1 cellular context compared by ENCODE assay signal in the genomic region with DNA sequence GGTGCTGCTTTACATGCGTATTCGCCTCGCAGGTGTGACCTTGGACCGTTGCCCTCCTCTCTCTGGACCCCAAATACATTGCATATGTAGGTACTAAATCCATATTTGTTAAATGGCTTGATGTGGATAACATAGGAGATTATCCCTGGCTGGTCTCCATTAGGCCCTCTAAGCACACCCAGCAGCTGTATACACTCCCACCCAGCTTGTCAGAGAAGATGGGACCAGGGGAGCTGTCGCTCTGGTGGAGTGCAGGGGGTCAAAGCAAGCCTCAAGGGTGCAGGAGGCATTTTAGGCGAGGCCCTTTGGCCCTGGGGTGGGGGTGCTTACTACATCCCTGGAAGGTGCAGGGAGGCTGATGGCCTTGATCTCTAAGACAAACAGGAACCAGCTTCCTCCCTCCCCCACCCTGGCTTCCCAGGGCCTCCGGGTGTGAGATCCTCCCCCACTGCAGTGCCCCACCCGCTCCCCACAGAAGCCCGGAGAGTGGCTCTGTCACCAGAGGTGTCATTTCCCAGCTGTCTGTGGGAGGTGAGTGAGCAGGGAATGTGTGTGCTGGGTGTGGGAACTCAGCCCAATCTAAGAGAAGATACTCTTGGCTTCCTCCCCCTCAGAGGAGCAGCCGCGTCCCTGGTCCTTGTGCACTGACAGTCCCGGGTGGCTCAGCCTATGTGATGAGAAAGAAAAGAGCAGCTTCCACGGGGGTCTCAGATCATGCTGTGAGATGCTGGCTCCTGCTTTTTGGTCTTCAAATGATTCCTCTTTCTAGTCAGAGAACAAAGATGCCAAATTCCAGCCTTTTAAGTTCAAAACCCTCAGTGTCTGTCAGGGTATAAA.
TF ChIP-seq lines count a peak whose summit lies in the region.

No MANE protein-coding gene starts in this region.

TF ChIP-seq in HepG2, 621 proteins besides CTCF, POLR2A, EP300 and RAD21 (continued from another document and continues in another):
- peak; percentile 53 for TF ChIP-seq FOXA3 (CRISPR knock-in tag; IDR thresholded peaks at IDR 0.05)
- TF ChIP-seq ZNF850 (CRISPR knock-in tag; conservative IDR thresholded peaks at IDR 0.05), result no peak
- TF ChIP-seq SIN3A (IDR thresholded peaks at IDR 0.05; ENCODE audit: borderline replicate concordance, low read depth, low read length), result peak; percentile 61; the same call in 1 of the 2 replicates
- TF ChIP-seq ZKSCAN5 (CRISPR knock-in tag; IDR thresholded peaks at IDR 0.05), result no peak
- 0 out of 2 replicates have a peak, but pooled peaks have one; percentile 35 for TF ChIP-seq MED1 (CRISPR knock-in tag; IDR thresholded peaks at IDR 0.05)
- TF ChIP-seq, protein P1, sequence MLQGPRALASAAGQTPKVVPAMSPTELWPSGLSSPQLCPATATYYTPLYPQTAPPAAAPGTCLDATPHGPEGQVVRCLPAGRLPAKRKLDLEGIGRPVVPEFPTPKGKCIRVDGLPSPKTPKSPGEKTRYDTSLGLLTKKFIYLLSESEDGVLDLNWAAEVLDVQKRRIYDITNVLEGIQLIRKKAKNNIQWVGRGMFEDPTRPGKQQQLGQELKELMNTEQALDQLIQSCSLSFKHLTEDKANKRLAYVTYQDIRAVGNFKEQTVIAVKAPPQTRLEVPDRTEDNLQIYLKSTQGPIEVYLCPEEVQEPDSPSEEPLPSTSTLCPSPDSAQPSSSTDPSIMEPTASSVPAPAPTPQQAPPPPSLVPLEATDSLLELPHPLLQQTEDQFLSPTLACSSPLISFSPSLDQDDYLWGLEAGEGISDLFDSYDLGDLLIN (CRISPR knock-in tag; IDR thresholded peaks at IDR 0.05; ENCODE audit: borderline replicate concordance), result no peak
- TF ChIP-seq, protein P2, sequence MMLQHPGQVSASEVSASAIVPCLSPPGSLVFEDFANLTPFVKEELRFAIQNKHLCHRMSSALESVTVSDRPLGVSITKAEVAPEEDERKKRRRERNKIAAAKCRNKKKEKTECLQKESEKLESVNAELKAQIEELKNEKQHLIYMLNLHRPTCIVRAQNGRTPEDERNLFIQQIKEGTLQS (CRISPR knock-in tag; IDR thresholded peaks at IDR 0.05), result peak; percentile 21; the same call in 1 of the 2 replicates
- no peak for TF ChIP-seq REXO4 (CRISPR knock-in tag; IDR thresholded peaks at IDR 0.05; ENCODE audit: borderline replicate concordance)
- no peak for TF ChIP-seq NFKBIZ (CRISPR knock-in tag; IDR thresholded peaks at IDR 0.05)
- no peak for TF ChIP-seq ZNF251 (CRISPR knock-in tag; IDR thresholded peaks at IDR 0.05)
- TF ChIP-seq ZFP36L1 (CRISPR knock-in tag; IDR thresholded peaks at IDR 0.05), result no peak
- TF ChIP-seq ZBTB7A (CRISPR knock-in tag; IDR thresholded peaks at IDR 0.05), result no peak
- no peak for TF ChIP-seq ARID2 (CRISPR knock-in tag; IDR thresholded peaks at IDR 0.05; ENCODE audit: borderline replicate concordance)
- no peak for TF ChIP-seq KDM5B (CRISPR knock-in tag; IDR thresholded peaks at IDR 0.05; ENCODE audit: borderline replicate concordance)
- TF ChIP-seq KDM4B (CRISPR knock-in tag; IDR thresholded peaks at IDR 0.05), result no peak
- no peak for TF ChIP-seq ZNF709 (CRISPR knock-in tag; IDR thresholded peaks at IDR 0.05)
- no peak for TF ChIP-seq ZNF12 (CRISPR knock-in tag; IDR thresholded peaks at IDR 0.05)
- TF ChIP-seq PAX8 (CRISPR knock-in tag; IDR thresholded peaks at IDR 0.05; ENCODE audit: borderline replicate concordance), result no peak
- TF ChIP-seq SP5 (CRISPR knock-in tag; IDR thresholded peaks at IDR 0.05; ENCODE audit: borderline replicate concordance, low read depth), result 0 out of 2 replicates have a peak, but pooled peaks have one; percentile 28
- no peak for TF ChIP-seq MIER2 (CRISPR knock-in tag; IDR thresholded peaks at IDR 0.05)
- no peak for TF ChIP-seq TARDBP (CRISPR knock-in tag; IDR thresholded peaks at IDR 0.05)
- no peak for TF ChIP-seq ZNF263 (CRISPR knock-in tag; IDR thresholded peaks at IDR 0.05)
- TF ChIP-seq ZNF441 (CRISPR knock-in tag; IDR thresholded peaks at IDR 0.05; ENCODE audit: borderline replicate concordance), result no peak
- TF ChIP-seq, protein P3, sequence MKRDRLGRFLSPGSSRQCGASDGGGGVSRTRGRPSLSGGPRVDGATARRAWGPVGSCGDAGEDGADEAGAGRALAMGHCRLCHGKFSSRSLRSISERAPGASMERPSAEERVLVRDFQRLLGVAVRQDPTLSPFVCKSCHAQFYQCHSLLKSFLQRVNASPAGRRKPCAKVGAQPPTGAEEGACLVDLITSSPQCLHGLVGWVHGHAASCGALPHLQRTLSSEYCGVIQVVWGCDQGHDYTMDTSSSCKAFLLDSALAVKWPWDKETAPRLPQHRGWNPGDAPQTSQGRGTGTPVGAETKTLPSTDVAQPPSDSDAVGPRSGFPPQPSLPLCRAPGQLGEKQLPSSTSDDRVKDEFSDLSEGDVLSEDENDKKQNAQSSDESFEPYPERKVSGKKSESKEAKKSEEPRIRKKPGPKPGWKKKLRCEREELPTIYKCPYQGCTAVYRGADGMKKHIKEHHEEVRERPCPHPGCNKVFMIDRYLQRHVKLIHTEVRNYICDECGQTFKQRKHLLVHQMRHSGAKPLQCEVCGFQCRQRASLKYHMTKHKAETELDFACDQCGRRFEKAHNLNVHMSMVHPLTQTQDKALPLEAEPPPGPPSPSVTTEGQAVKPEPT (CRISPR knock-in tag; IDR thresholded peaks at IDR 0.05; ENCODE audit: low read depth), result no peak
- no peak for TF ChIP-seq FOXM1 (CRISPR knock-in tag; IDR thresholded peaks at IDR 0.05)
- TF ChIP-seq ZNF678 (CRISPR knock-in tag; IDR thresholded peaks at IDR 0.05), result no peak
- TF ChIP-seq, protein P4, sequence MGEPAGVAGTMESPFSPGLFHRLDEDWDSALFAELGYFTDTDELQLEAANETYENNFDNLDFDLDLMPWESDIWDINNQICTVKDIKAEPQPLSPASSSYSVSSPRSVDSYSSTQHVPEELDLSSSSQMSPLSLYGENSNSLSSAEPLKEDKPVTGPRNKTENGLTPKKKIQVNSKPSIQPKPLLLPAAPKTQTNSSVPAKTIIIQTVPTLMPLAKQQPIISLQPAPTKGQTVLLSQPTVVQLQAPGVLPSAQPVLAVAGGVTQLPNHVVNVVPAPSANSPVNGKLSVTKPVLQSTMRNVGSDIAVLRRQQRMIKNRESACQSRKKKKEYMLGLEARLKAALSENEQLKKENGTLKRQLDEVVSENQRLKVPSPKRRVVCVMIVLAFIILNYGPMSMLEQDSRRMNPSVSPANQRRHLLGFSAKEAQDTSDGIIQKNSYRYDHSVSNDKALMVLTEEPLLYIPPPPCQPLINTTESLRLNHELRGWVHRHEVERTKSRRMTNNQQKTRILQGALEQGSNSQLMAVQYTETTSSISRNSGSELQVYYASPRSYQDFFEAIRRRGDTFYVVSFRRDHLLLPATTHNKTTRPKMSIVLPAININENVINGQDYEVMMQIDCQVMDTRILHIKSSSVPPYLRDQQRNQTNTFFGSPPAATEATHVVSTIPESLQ (CRISPR knock-in tag; conservative IDR thresholded peaks at IDR 0.05), result no peak
- TF ChIP-seq, protein P5, sequence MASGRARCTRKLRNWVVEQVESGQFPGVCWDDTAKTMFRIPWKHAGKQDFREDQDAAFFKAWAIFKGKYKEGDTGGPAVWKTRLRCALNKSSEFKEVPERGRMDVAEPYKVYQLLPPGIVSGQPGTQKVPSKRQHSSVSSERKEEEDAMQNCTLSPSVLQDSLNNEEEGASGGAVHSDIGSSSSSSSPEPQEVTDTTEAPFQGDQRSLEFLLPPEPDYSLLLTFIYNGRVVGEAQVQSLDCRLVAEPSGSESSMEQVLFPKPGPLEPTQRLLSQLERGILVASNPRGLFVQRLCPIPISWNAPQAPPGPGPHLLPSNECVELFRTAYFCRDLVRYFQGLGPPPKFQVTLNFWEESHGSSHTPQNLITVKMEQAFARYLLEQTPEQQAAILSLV (CRISPR knock-in tag; IDR thresholded peaks at IDR 0.05; ENCODE audit: borderline replicate concordance), result no peak
- TF ChIP-seq ZNF598 (CRISPR knock-in tag; IDR thresholded peaks at IDR 0.05; ENCODE audit: borderline replicate concordance), result no peak
- TF ChIP-seq DNMT3B (CRISPR knock-in tag; conservative IDR thresholded peaks at IDR 0.05), result peak; percentile 55; the same call in 1 of the 2 replicates
- TF ChIP-seq, protein P6, sequence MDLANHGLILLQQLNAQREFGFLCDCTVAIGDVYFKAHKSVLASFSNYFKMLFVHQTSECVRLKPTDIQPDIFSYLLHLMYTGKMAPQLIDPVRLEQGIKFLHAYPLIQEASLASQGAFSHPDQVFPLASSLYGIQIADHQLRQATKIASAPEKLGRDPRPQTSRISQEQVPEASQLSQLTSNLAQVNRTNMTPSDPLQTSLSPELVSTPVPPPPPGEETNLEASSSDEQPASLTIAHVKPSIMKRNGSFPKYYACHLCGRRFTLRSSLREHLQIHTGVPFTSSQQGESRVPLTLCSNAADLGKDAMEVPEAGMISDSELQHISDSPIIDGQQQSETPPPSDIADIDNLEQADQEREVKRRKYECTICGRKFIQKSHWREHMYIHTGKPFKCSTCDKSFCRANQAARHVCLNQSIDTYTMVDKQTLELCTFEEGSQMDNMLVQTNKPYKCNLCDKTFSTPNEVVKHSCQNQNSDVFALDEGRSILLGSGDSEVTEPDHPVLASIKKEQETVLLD (CRISPR knock-in tag; IDR thresholded peaks at IDR 0.05; ENCODE audit: low read depth), result no peak
- no peak for TF ChIP-seq MEF2D (CRISPR knock-in tag; IDR thresholded peaks at IDR 0.05)
- no peak for TF ChIP-seq ZNF331 (CRISPR knock-in tag; IDR thresholded peaks at IDR 0.05)
- TF ChIP-seq ZNF563 (CRISPR knock-in tag; IDR thresholded peaks at IDR 0.05), result no peak
- no peak for TF ChIP-seq ZNF891 (CRISPR knock-in tag; IDR thresholded peaks at IDR 0.05)
- TF ChIP-seq ZNF207 (IDR thresholded peaks at IDR 0.05; ENCODE audit: borderline replicate concordance), result no peak
- no peak for TF ChIP-seq TBP (CRISPR knock-in tag; IDR thresholded peaks at IDR 0.05)
- no peak for TF ChIP-seq ZBTB3 (CRISPR knock-in tag; IDR thresholded peaks at IDR 0.05; ENCODE audit: borderline replicate concordance, low read depth)
- TF ChIP-seq ZNF326 (CRISPR knock-in tag; IDR thresholded peaks at IDR 0.05; ENCODE audit: borderline replicate concordance), result no peak
- TF ChIP-seq, protein P7, sequence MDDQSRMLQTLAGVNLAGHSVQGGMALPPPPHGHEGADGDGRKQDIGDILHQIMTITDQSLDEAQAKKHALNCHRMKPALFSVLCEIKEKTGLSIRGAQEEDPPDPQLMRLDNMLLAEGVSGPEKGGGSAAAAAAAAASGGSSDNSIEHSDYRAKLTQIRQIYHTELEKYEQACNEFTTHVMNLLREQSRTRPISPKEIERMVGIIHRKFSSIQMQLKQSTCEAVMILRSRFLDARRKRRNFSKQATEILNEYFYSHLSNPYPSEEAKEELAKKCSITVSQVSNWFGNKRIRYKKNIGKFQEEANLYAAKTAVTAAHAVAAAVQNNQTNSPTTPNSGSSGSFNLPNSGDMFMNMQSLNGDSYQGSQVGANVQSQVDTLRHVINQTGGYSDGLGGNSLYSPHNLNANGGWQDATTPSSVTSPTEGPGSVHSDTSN (CRISPR knock-in tag; IDR thresholded peaks at IDR 0.05; ENCODE audit: borderline replicate concordance), result no peak
- TF ChIP-seq ZNF496 (CRISPR knock-in tag; IDR thresholded peaks at IDR 0.05; ENCODE audit: insufficient replicate concordance), result no peak
- TF ChIP-seq ZNF841 (CRISPR knock-in tag; IDR thresholded peaks at IDR 0.05; ENCODE audit: borderline replicate concordance), result no peak
- no peak for TF ChIP-seq ZNF10 (CRISPR knock-in tag; IDR thresholded peaks at IDR 0.05; ENCODE audit: borderline replicate concordance, low read depth)
- TF ChIP-seq, protein P8, sequence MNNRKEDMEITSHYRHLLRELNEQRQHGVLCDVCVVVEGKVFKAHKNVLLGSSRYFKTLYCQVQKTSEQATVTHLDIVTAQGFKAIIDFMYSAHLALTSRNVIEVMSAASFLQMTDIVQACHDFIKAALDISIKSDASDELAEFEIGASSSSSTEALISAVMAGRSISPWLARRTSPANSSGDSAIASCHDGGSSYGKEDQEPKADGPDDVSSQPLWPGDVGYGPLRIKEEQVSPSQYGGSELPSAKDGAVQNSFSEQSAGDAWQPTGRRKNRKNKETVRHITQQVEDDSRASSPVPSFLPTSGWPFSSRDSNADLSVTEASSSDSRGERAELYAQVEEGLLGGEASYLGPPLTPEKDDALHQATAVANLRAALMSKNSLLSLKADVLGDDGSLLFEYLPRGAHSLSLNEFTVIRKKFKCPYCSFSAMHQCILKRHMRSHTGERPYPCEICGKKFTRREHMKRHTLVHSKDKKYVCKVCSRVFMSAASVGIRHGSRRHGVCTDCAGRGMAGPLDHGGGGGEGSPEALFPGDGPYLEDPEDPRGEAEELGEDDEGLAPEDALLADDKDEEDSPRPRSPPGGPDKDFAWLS (CRISPR knock-in tag; IDR thresholded peaks at IDR 0.05; ENCODE audit: borderline replicate concordance), result no peak
- no peak for TF ChIP-seq PBX2 (CRISPR knock-in tag; IDR thresholded peaks at IDR 0.05)
- no peak for TF ChIP-seq ZNF136 (CRISPR knock-in tag; IDR thresholded peaks at IDR 0.05; ENCODE audit: low read depth)
- TF ChIP-seq FOXO1 (CRISPR knock-in tag; IDR thresholded peaks at IDR 0.05), result peak; percentile 59; the same call in 1 of the 2 replicates
- no peak for TF ChIP-seq ZNF879 (CRISPR knock-in tag; IDR thresholded peaks at IDR 0.05)
- peak; percentile 50; the same call in 1 of the 2 replicates for TF ChIP-seq PITX1 (CRISPR knock-in tag; IDR thresholded peaks at IDR 0.05)
- TF ChIP-seq MEIS2 (CRISPR knock-in tag; IDR thresholded peaks at IDR 0.05), result no peak
- no peak for TF ChIP-seq ZHX1 (CRISPR knock-in tag; IDR thresholded peaks at IDR 0.05; ENCODE audit: low read depth)
- TF ChIP-seq TBX2 (CRISPR knock-in tag; IDR thresholded peaks at IDR 0.05; ENCODE audit: borderline replicate concordance), result peak; percentile 75
